8 cellular contexts compared by ENCODE assay signal in genomic region chr17:32253117-32253611, GRCh38. TPM values are rescaled to one million over a fixed set of nuclear protein-coding genes. Genes with fewer than 3 reads are reported as not detected.
A peak's percentile ranks its signal among the peaks of the same experiment; 100 is the strongest.
DNase-seq lines count a peak whose midpoint lies in the region; ATAC-seq and TF ChIP-seq lines count a peak whose summit lies in the region.

No MANE protein-coding gene starts in this region.

- no peak for TF ChIP-seq POLR2A in suprapubic skin (IDR thresholded peaks at IDR 0.05)

- H3K4me3 ChIP-seq in DOHH2 (ENCODE audit: low read length) (no peak overlapping the region), neutrophil (ENCODE audit: low read depth in 1 of 2, low read length in 1 of 2) (no peak overlapping the region), suprapubic skin (no peak overlapping the region)

- H3K27me3 ChIP-seq in DOHH2 (ENCODE audit: control insufficient read depth, low read length) (no peaks in the 10 kb centered on the region), neutrophil (peaks cover 29% of the 10 kb centered on the region), suprapubic skin (no peaks in the 10 kb centered on the region)

- H3K4me3 Mint-ChIP-seq in activated T-helper 1 cell treated with anti-CD3 and anti-CD28 coated beads, Interleukin-12 subunit alpha, Interleukin-12 subunit beta, Interleukin-2, Interleukin-4 antibody, amounts not matched to agents 30 ng/mL and 10 ng/mL and 1 ng/mL, durations not matched to agents 14 hours and 24 hours and 36 hours: no peak overlapping the region

- TF ChIP-seq CTCF in DOHH2 (IDR thresholded peaks at IDR 0.05; ENCODE audit: low read depth, low read length, poor library complexity, severe bottlenecking) (peak; percentile 99), neutrophil (IDR thresholded peaks at IDR 0.05) (peak; percentile 21), suprapubic skin (IDR thresholded peaks at IDR 0.05) (peak; percentile 84 to 95)

- H3K4me2 ChIP-seq in DOHH2 (ENCODE audit: low read length): no peak overlapping the region

- H3K4me1 ChIP-seq in DOHH2 (ENCODE audit: control insufficient read depth, low read length) (peaks cover 15% of the 10 kb centered on the region), neutrophil (ENCODE audit: control insufficient read depth in 1 of 2, insufficient read depth in 1 of 2, low read depth in 1 of 2, low read length in 1 of 2) (no peaks in the 10 kb centered on the region), suprapubic skin (no peaks in the 10 kb centered on the region)

- intact Hi-C loops in activated T-helper 1 cell treated with anti-CD3 and anti-CD28 coated beads, Interleukin-12 subunit alpha, Interleukin-12 subunit beta, Interleukin-2, Interleukin-4 antibody, amounts not matched to agents 30 ng/mL and 10 ng/mL and 1 ng/mL, durations not matched to agents 14 hours and 24 hours and 36 hours (cut with micrococcal nuclease): loop anchor here (1.0 to 2.0 kb wide), 5 partner anchors 66 to 502 kb away; partner anchors contain the start of genes PSMD11 and ZNF207

- H3K9me3 ChIP-seq in DOHH2 (ENCODE audit: control insufficient read depth, insufficient read depth, low read length) (no peaks in the 10 kb centered on the region), neutrophil (no peaks in the 10 kb centered on the region), suprapubic skin (no peaks in the 10 kb centered on the region)

- in situ Hi-C loops in KBM-7 (cut with MboI; ENCODE audit: low pct_unique_long_range_greater_than_20kb, low sequenced_read_pairs): no loop called here

- no peaks in the 10 kb centered on the region for H4K20me1 ChIP-seq in DOHH2 (ENCODE audit: control insufficient read depth, insufficient read depth, low read depth, low read length)

- no peak overlapping the region for H3K27ac Mint-ChIP-seq in activated T-helper 1 cell treated with anti-CD3 and anti-CD28 coated beads, Interleukin-12 subunit alpha, Interleukin-12 subunit beta, Interleukin-2, Interleukin-4 antibody, amounts not matched to agents 30 ng/mL and 10 ng/mL and 1 ng/mL, durations not matched to agents 14 hours and 24 hours and 36 hours

- H3K36me3 ChIP-seq in DOHH2 (ENCODE audit: control insufficient read depth, low read length) (no peaks in the 10 kb centered on the region), neutrophil (no peaks in the 10 kb centered on the region), suprapubic skin (no peaks in the 10 kb centered on the region)

- ATAC-seq in HG03159 (IDR thresholded peaks at IDR 0.05; ENCODE audit: unreplicated experiment): no peak

- H3K9me3 Mint-ChIP-seq in activated T-helper 1 cell treated with anti-CD3 and anti-CD28 coated beads, Interleukin-12 subunit alpha, Interleukin-12 subunit beta, Interleukin-2, Interleukin-4 antibody, amounts not matched to agents 30 ng/mL and 10 ng/mL and 1 ng/mL, durations not matched to agents 14 hours and 24 hours and 36 hours: no peaks in the 10 kb centered on the region

- H3K79me2 ChIP-seq in DOHH2 (ENCODE audit: control insufficient read depth, low read length): no peaks in the 10 kb centered on the region

- no peaks in the 10 kb centered on the region for H3K9me2 ChIP-seq in DOHH2 (replicated peaks; ENCODE audit: control insufficient read depth, low read length)

- H3K27ac ChIP-seq in DOHH2 (ENCODE audit: low read depth, low read length) (no peak overlapping the region), neutrophil (no peak overlapping the region), suprapubic skin (no peak overlapping the region)

- DNase-seq in KBM-7: peak; percentile 85
- peak; percentile 84 for DNase-seq in RPMI8226
- peak; percentile 67 for DNase-seq in activated T-helper 1 cell treated with anti-CD3 and anti-CD28 coated beads, Interleukin-12 subunit alpha, Interleukin-12 subunit beta, Interleukin-2, Interleukin-4 antibody, amounts not matched to agents 30 ng/mL and 10 ng/mL and 1 ng/mL, durations not matched to agents 14 hours and 24 hours and 36 hours (ENCODE audit: low spot score)
- peak; percentile 56 for DNase-seq in fibroblast of the conjunctiva (ENCODE audit: low read depth)
- DNase-seq in suprapubic skin (ENCODE audit: low spot score in 2 of 2): peak; percentile 75 to 88

- H3K27me3 Mint-ChIP-seq in activated T-helper 1 cell treated with anti-CD3 and anti-CD28 coated beads, Interleukin-12 subunit alpha, Interleukin-12 subunit beta, Interleukin-2, Interleukin-4 antibody, amounts not matched to agents 30 ng/mL and 10 ng/mL and 1 ng/mL, durations not matched to agents 14 hours and 24 hours and 36 hours (ENCODE audit: insufficient read depth): peaks cover 21% of the 10 kb centered on the region

- no peaks in the 10 kb centered on the region; the same call in 1 of the 2 replicates for H3F3A ChIP-seq in DOHH2 (ENCODE audit: control insufficient read depth, insufficient read depth)

- H3K4me1 Mint-ChIP-seq in activated T-helper 1 cell treated with anti-CD3 and anti-CD28 coated beads, Interleukin-12 subunit alpha, Interleukin-12 subunit beta, Interleukin-2, Interleukin-4 antibody, amounts not matched to agents 30 ng/mL and 10 ng/mL and 1 ng/mL, durations not matched to agents 14 hours and 24 hours and 36 hours (ENCODE audit: low read depth): no peaks in the 10 kb centered on the region

- no peaks in the 10 kb centered on the region for H3K36me3 Mint-ChIP-seq in activated T-helper 1 cell treated with anti-CD3 and anti-CD28 coated beads, Interleukin-12 subunit alpha, Interleukin-12 subunit beta, Interleukin-2, Interleukin-4 antibody, amounts not matched to agents 30 ng/mL and 10 ng/mL and 1 ng/mL, durations not matched to agents 14 hours and 24 hours and 36 hours (ENCODE audit: low read depth)

- TF ChIP-seq EP300 in suprapubic skin (IDR thresholded peaks at IDR 0.05): no peak

- 63% methylated on average over 12 of the region's 12 CpGs for WGBS in suprapubic skin

RNA-seq across cellular contexts. Expression of gene RHBDL3, which starts 12.5 kb away (rescaled TPM):
- 0.10 and 0.26 TPM in 2 replicates for total RNA-seq in activated T-helper 1 cell treated with anti-CD3 and anti-CD28 coated beads, Interleukin-12 subunit alpha, Interleukin-12 subunit beta, Interleukin-2, Interleukin-4 antibody, amounts not matched to agents 30 ng/mL and 10 ng/mL and 1 ng/mL, durations not matched to agents 14 hours and 24 hours and 36 hours
- total RNA-seq in suprapubic skin: 1 to 10 TPM in 1 of 4 donors, under 1 TPM in 2, not detected in 1; 0.31 to 1.7 (median 0.34) TPM

Comparison
In these comparisons a context has a peak if more than half of its experiments do, and no peak if none do; other contexts are left out.
1. CTCF ChIP-seq: peak in every context shown above with its lines; median percentile 99 in DOHH2; 90 in suprapubic skin; 21 in neutrophil.